27 cellular contexts compared by ENCODE assay signal in genomic region chr9:37740128-37740527, GRCh38. TPM values are rescaled to one million over a fixed set of nuclear protein-coding genes. Genes with fewer than 3 reads are reported as not detected.
A peak's percentile ranks its signal among the peaks of the same experiment; 100 is the strongest.
DNase-seq lines count a peak whose midpoint lies in the region; ATAC-seq, FAIRE-seq and TF ChIP-seq lines count a peak whose summit lies in the region.
"Had no signal": no experiment of that assay in that cellular context is flagged by ENCODE, and none has a peak within 500 bp of the region (broad histone marks: within the 10 kb centered on the region; RNA-seq: fewer than 3 reads in every experiment).

No MANE protein-coding gene starts in this region.

- TF ChIP-seq CTCF in Panc1 (IDR thresholded peaks at IDR 0.05) = no peak
- no peak for TF ChIP-seq CTCF in K562 (IDR thresholded peaks at IDR 0.05 in 2 of 3, conservative IDR thresholded peaks at IDR 0.05 in 1 of 3; ENCODE audit: insufficient read depth in 2 of 3, low read depth in 1 of 3, low read length in 3 of 3)
- TF ChIP-seq CTCF in osteoblast (IDR thresholded peaks at IDR 0.05; ENCODE audit: extremely low read depth, low read depth, low read length) = no peak

- peaks cover 4% of the 10 kb centered on the region; the same call in 1 of the 2 replicates for H3K27me3 ChIP-seq in Panc1 (ENCODE audit: control insufficient read depth, insufficient read depth, low read length)
- peaks cover 35 to 53% of the 10 kb centered on the region in 2 experiments for H3K27me3 ChIP-seq in K562 (ENCODE audit: control insufficient read depth in 2 of 2, insufficient read depth in 2 of 2, low read length in 2 of 2)
- H3K27me3 ChIP-seq in osteoblast (ENCODE audit: insufficient read depth, low read length) = peaks cover 27% of the 10 kb centered on the region
- H3K27me3 ChIP-seq: BE2C, BLaER1 had no signal

- no peaks in the 10 kb centered on the region for H4K20me1 ChIP-seq in K562 (replicated peaks; ENCODE audit: control insufficient read depth, insufficient read depth, low read length)
- no peaks in the 10 kb centered on the region for H4K20me1 ChIP-seq in osteoblast (ENCODE audit: insufficient read depth, low read length)
- H4K20me1 ChIP-seq: BLaER1 had no signal

- H3K36me3 ChIP-seq in Panc1 (ENCODE audit: control insufficient read depth, insufficient read depth, low read length) (no peaks in the 10 kb centered on the region), K562 (ENCODE audit: control insufficient read depth, insufficient read depth, low read length) (no peaks in the 10 kb centered on the region), osteoblast (ENCODE audit: insufficient read depth, low read length) (no peaks in the 10 kb centered on the region)
- H3K36me3 ChIP-seq: BE2C had no signal

- POLR2A ChIA-PET in Panc1 (lab: Charles Lee) (no interaction called here), K562 (lab: Yijun Ruan, JAX) (interaction anchor here (0.6 to 1.3 kb wide), 4 partner anchors 8 to 442 kb away, joined by 3 read pairs; no protein-coding TSS in a partner anchor)

- ATAC-seq in Panc1 (peak; percentile 15; the same call in 1 of the 2 replicates), K562 (peak; percentile 20; the same call in 2 of the 3 replicates)
- ATAC-seq in activated naive CD4-positive, alpha-beta T cell treated with anti-CD3 and anti-CD28 coated beads, Interleukin-2, amount 50 U/mL, for 72 hours = no peak
- ATAC-seq: GM12878 had no signal

- H3K4me1 ChIP-seq in Panc1 (ENCODE audit: control insufficient read depth, insufficient read depth, low read length) = no peaks in the 10 kb centered on the region
- peaks cover 0 to 10% of the 10 kb centered on the region in 2 experiments; a peak in 2 of 5 replicates for H3K4me1 ChIP-seq in K562 (replicated peaks in 1 of 2; ENCODE audit: control insufficient read depth in 2 of 2, insufficient read depth in 2 of 2, low read length in 2 of 2)
- no peaks in the 10 kb centered on the region for H3K4me1 ChIP-seq in osteoblast (ENCODE audit: insufficient read depth, low read length)
- H3K4me1 ChIP-seq: BE2C had no signal

- H3K9me1 ChIP-seq in K562 (ENCODE audit: control insufficient read depth, insufficient read depth, low read length) = peaks cover 4% of the 10 kb centered on the region

- H3K79me2 ChIP-seq in K562 (ENCODE audit: control insufficient read depth, insufficient read depth, low read length) = no peaks in the 10 kb centered on the region
- no peaks in the 10 kb centered on the region for H3K79me2 ChIP-seq in osteoblast (ENCODE audit: insufficient read depth, low read length)

- no peaks in the 10 kb centered on the region for H3K9me3 Mint-ChIP-seq in activated naive CD4-positive, alpha-beta T cell treated with anti-CD3 and anti-CD28 coated beads, Interleukin-2, amount 50 U/mL, for 72 hours
- H3K9me3 Mint-ChIP-seq: CD14-positive monocyte; CD4-positive, alpha-beta memory T cell; CD4-positive, CD25-positive, alpha-beta regulatory T cell; CD8-positive, alpha-beta memory T cell had no signal

- H3K9me3 ChIP-seq in Panc1 (ENCODE audit: control insufficient read depth, insufficient read depth, low read depth, low read length) (no peaks in the 10 kb centered on the region), K562 (replicated peaks; ENCODE audit: control insufficient read depth, insufficient read depth, low read depth, low read length) (no peaks in the 10 kb centered on the region), osteoblast (ENCODE audit: low read depth, low read length) (no peaks in the 10 kb centered on the region)
- H3K9me3 ChIP-seq: BE2C, BLaER1 had no signal

- BruUV-seq in Panc1 (replicated peaks; lab: Mats Ljungman, UMichigan) (no TSS peak), K562 (replicated peaks; lab: Mats Ljungman, UMichigan) (no TSS peak)

- FAIRE-seq in K562 (lab: Jason Lieb, UNC) = no peak
- FAIRE-seq: A204.1, GM12878, GM12892, GM18507, GM19239 had no signal

- H3K4me2 ChIP-seq in K562 (ENCODE audit: insufficient read depth, low read length) (no peak overlapping the region), osteoblast (ENCODE audit: insufficient read depth, low read length) (no peak overlapping the region)
- H3K4me2 ChIP-seq: BLaER1 had no signal

- no peak for TF ChIP-seq EP300 in K562 (IDR thresholded peaks at IDR 0.05; ENCODE audit: low read length)

- intact Hi-C loops in Panc1 (cut with micrococcal nuclease; ENCODE audit: unreplicated experiment) (loop anchor here (10.0 kb wide), 1 partner anchor 265 kb away; no protein-coding TSS in a partner anchor), K562 (cut with micrococcal nuclease) (loop anchor here (10.0 kb wide), 2 partner anchors 325 to 425 kb away; partner anchors contain the start of gene SHB)

- 32% methylated on average over 13 of the region's 16 CpGs for WGBS in K562 (ENCODE audit: insufficient coverage, low coverage, missing lambda C conversion rate)

- TF ChIP-seq POLR2A in K562 (conservative IDR thresholded peaks at IDR 0.05) = no peak

- DNase-seq in Panc1 (ENCODE audit: low read depth, low spot score) = no peak
- DNase-seq in K562 (ENCODE audit: extremely low read depth in 1 of 4, low spot score in 3 of 4) = no peak
- DNase-seq in osteoblast (ENCODE audit: insufficient read length, low spot score, missing footprints) = peak; percentile 56
- no peak for DNase-seq in activated naive CD4-positive, alpha-beta T cell treated with anti-CD3 and anti-CD28 coated beads, Interleukin-2, amount 50 U/mL, for 72 hours (ENCODE audit: low spot score in 2 of 2)
- no peak for DNase-seq in HuH-7 (ENCODE audit: low spot score)
- DNase-seq: 8988T; ACHN; BE2C; C1 segment of cervical spinal cord; CD4-positive, alpha-beta memory T cell; CD4-positive, CD25-positive, alpha-beta regulatory T cell; CD8-positive, alpha-beta memory T cell; COR-L47; DMS 273 treated with DMSO at 0.1 percent for 48 hours; DMS153; DMS53; DMS79; DND-41; EL; GDM1 had no signal

- H3K36me3 Mint-ChIP-seq in activated naive CD4-positive, alpha-beta T cell treated with anti-CD3 and anti-CD28 coated beads, Interleukin-2, amount 50 U/mL, for 72 hours = no peaks in the 10 kb centered on the region
- H3K36me3 Mint-ChIP-seq: CD14-positive monocyte; CD4-positive, alpha-beta memory T cell; CD4-positive, CD25-positive, alpha-beta regulatory T cell; CD8-positive, alpha-beta memory T cell had no signal

- no peak overlapping the region for H3K27ac Mint-ChIP-seq in activated naive CD4-positive, alpha-beta T cell treated with anti-CD3 and anti-CD28 coated beads, Interleukin-2, amount 50 U/mL, for 72 hours
- H3K27ac Mint-ChIP-seq: CD14-positive monocyte; CD4-positive, alpha-beta memory T cell; CD4-positive, CD25-positive, alpha-beta regulatory T cell had no signal

- CTCF ChIA-PET in Panc1 (lab: Charles Lee) (no interaction called here), K562 (lab: Yijun Ruan, JAX; ENCODE audit: low intra/inter-chr PET ratio) (no interaction called here)

- in situ Hi-C loops in Panc1 (cut with HindIII; ENCODE audit: low pct_unique_long_range_greater_than_20kb, low sequenced_read_pairs) (no loop called here), K562 (cut with MboI) (loop anchor here (25.0 kb wide), 1 partner anchor 622 kb away; no protein-coding TSS in a partner anchor)

- peak overlapping the region in 1 of 2 experiments; percentile 4; a peak in 1 of 4 replicates for H3K9ac ChIP-seq in K562 (ENCODE audit: insufficient read depth in 1 of 2, low read depth in 2 of 2, low read length in 2 of 2)
- H3K9ac ChIP-seq: BLaER1 had no signal

- no peak for TF ChIP-seq RAD21 in K562 (CRISPR knock-in tag; conservative IDR thresholded peaks at IDR 0.05 in 1 of 2, IDR thresholded peaks at IDR 0.05 in 1 of 2)

- no peak overlapping the region for H3K27ac ChIP-seq in Panc1 (ENCODE audit: low read length)
- no peak overlapping the region for H3K27ac ChIP-seq in K562 (ENCODE audit: extremely low read depth, low read depth, low read length)
- no peak overlapping the region for H3K27ac ChIP-seq in osteoblast (ENCODE audit: low read depth, low read length)
- H3K27ac ChIP-seq: BLaER1 had no signal

- no peak overlapping the region for H2AFZ ChIP-seq in K562 (ENCODE audit: low read depth, low read length)
- no peak overlapping the region for H2AFZ ChIP-seq in osteoblast (ENCODE audit: low read length)

- H3K4me3 ChIP-seq in Panc1 (ENCODE audit: low read depth in 2 of 2, low read length in 2 of 2) (no peak overlapping the region), K562 (no peak overlapping the region), osteoblast (ENCODE audit: insufficient read depth, low read length) (no peak overlapping the region)
- H3K4me3 ChIP-seq: BLaER1, GM12878 had no signal

RNA-seq across cellular contexts. Expression of gene TRMT10B, which starts 13.5 kb away (rescaled TPM):
- total RNA-seq in Panc1 (2021; ENCODE audit: unreplicated experiment) (9.8 TPM), K562 (2014; rRNA removed) (2.9 and 5.5 TPM in 2 replicates), K562 (2014; rRNA removed; fragmentation: Illumina TruSeq; extraction: Trizol) (7.4 and 8.7 TPM in 2 replicates), K562 (2015; rRNA removed; fragmentation: Illumina TruSeq; extraction: Trizol) (5.8 and 6.3 TPM in 2 replicates), K562 (2021) (5.7 and 6.4 TPM in 2 replicates), osteoblast (2.9 and 3.3 TPM in 2 replicates)
- polyA plus RNA-seq in Panc1 (2012; ENCODE audit: insufficient read length) = 6.9 TPM
- total RNA-seq in K562 (2011; cell fraction: chromatin; rRNA removed; ENCODE audit: low replicate concordance) = 16.3 and 23.4 TPM in 2 replicates
- 10.7 and 11.2 TPM in 2 replicates for total RNA-seq in K562 (2011; cell fraction: nucleolus; rRNA removed)
- 13.5 and 20.9 TPM in 2 replicates for total RNA-seq in K562 (2011; cell fraction: nucleoplasm; rRNA removed)
- polyA plus RNA-seq in K562 (2011; rRNA removed) (6.9 and 7.7 TPM in 2 replicates), K562 (2014; fragmentation: Illumina TruSeq; extraction: Trizol) (11.5 and 13.4 TPM in 2 replicates), K562 (2014; fragmentation: Nextera tagmentation; extraction: Ambion mirVana) (10 to 100 TPM in 1 of 2 experiments, 1 to 10 TPM in 1; 7.0 to 10.4 TPM), K562 (2014; rRNA removed) (8.0 and 9.3 TPM in 2 replicates)
- polyA plus RNA-seq in K562 (2011; cell fraction: cytosol; rRNA removed) = 1.6 and 4.1 TPM in 2 replicates
- 9.2 and 10.5 TPM in 2 replicates for polyA plus RNA-seq in K562 (2011; cell fraction: nucleus; rRNA removed)
- polyA plus RNA-seq in K562 (2012) = 8.7 and 10.4 TPM in 2 replicates
- 6.5 and 7.7 TPM in 2 replicates for polyA minus RNA-seq in K562 (2011; rRNA and poly(A)+ RNA removed)
- polyA minus RNA-seq in K562 (2011; cell fraction: cytosol; rRNA and poly(A)+ RNA removed) = 2.4 and 4.7 TPM in 2 replicates
- 5.9 and 6.3 TPM in 2 replicates for polyA minus RNA-seq in K562 (2011; cell fraction: nucleus; rRNA and poly(A)+ RNA removed)
- 10 to 100 TPM in 1 of 2 donors, 1 to 10 TPM in 1; 7.8 to 14.3 TPM for total RNA-seq in activated naive CD4-positive, alpha-beta T cell treated with anti-CD3 and anti-CD28 coated beads, Interleukin-2, amount 50 U/mL, for 72 hours

RNA-seq across cellular contexts. Expression of gene EXOSC3, which starts 44.7 kb away (rescaled TPM):
- total RNA-seq in Panc1 (2021; ENCODE audit: unreplicated experiment) (45.3 TPM), K562 (2014; rRNA removed) (166 and 209 TPM in 2 replicates), K562 (2014; rRNA removed; fragmentation: Illumina TruSeq; extraction: Trizol) (130 and 137 TPM in 2 replicates), K562 (2015; rRNA removed; fragmentation: Illumina TruSeq; extraction: Trizol) (112 and 114 TPM in 2 replicates), K562 (2021) (146 and 151 TPM in 2 replicates), osteoblast (24.6 and 39.8 TPM in 2 replicates)
- polyA plus RNA-seq in Panc1 (2012; ENCODE audit: insufficient read length) = 36.5 TPM
- 91.8 and 156 TPM in 2 replicates for total RNA-seq in K562 (2011; cell fraction: chromatin; rRNA removed; ENCODE audit: low replicate concordance)
- total RNA-seq in K562 (2011; cell fraction: nucleolus; rRNA removed) = 73.7 and 92.2 TPM in 2 replicates
- total RNA-seq in K562 (2011; cell fraction: nucleoplasm; rRNA removed) = 73.4 and 120 TPM in 2 replicates
- polyA plus RNA-seq in K562 (2011; rRNA removed) (50.1 and 85.4 TPM in 2 replicates), K562 (2014; fragmentation: Illumina TruSeq; extraction: Trizol) (79.3 and 90.4 TPM in 2 replicates), K562 (2014; fragmentation: Nextera tagmentation; extraction: Ambion mirVana) (10 to 100 TPM; 18.5 to 29.6 TPM), K562 (2014; rRNA removed) (215 and 266 TPM in 2 replicates)
- 45.0 and 109 TPM in 2 replicates for polyA plus RNA-seq in K562 (2011; cell fraction: cytosol; rRNA removed)
- polyA plus RNA-seq in K562 (2011; cell fraction: nucleus; rRNA removed) = 35.9 and 39.2 TPM in 2 replicates
- 45.6 and 99.5 TPM in 2 replicates for polyA plus RNA-seq in K562 (2012)
- 93.7 and 121 TPM in 2 replicates for polyA minus RNA-seq in K562 (2011; rRNA and poly(A)+ RNA removed)
- polyA minus RNA-seq in K562 (2011; cell fraction: cytosol; rRNA and poly(A)+ RNA removed) = 28.9 and 39.3 TPM in 2 replicates
- polyA minus RNA-seq in K562 (2011; cell fraction: nucleus; rRNA and poly(A)+ RNA removed) = 126 and 166 TPM in 2 replicates
- total RNA-seq in activated naive CD4-positive, alpha-beta T cell treated with anti-CD3 and anti-CD28 coated beads, Interleukin-2, amount 50 U/mL, for 72 hours = 100 to 1,000 TPM in 1 of 2 donors, 10 to 100 TPM in 1; 79.3 to 106 TPM

Comparison
In these comparisons a context has a peak if more than half of its experiments do, and no peak if none do; other contexts are left out.
1. ATAC-seq: peak in Panc1 (single experiment) and K562 (single experiment); none in activated naive CD4-positive, alpha-beta T cell treated with anti-CD3 and anti-CD28 coated beads, Interleukin-2, amount 50 U/mL, for 72 hours (0 of 2).